ENCODE assay signal across 22 cellular contexts in the genomic region with DNA sequence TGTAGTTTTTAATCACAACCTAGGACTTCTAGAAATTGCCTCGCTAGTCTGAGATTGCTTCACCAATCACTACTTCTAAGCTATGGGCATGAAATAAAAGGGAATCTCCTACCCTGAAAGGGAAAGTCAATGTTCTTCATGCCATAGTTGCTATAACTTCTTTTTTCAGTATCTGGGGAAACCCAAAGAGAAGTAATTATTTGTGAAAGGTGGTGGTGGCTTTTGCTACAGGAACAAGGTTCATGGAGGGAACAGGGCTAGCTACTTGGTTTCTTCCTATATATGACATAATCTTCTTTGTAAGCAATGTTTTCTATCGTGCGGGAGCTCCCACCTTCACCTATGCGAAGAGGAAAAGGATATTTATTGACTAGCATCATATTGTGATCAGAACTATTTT.
"Had no signal": no experiment of that assay in that cellular context is flagged by ENCODE, and none has a peak within 500 bp of the region (broad histone marks: within the 10 kb centered on the region; RNA-seq: fewer than 3 reads in every experiment).

No MANE protein-coding gene starts in this region.

- H3K9me3 Mint-ChIP-seq: dendritic cell treated with granulocyte-macrophage colony-stimulating factor and Interleukin-4, amounts not matched to agents 40 ng/mL and 50 ng/mL, for 4 days; effector memory CD8-positive, alpha-beta T cell; immature natural killer cell; naive thymus-derived CD4-positive, alpha-beta T cell; nephron progenitor cell had no signal

- H3K36me3 Mint-ChIP-seq: immature natural killer cell had no signal

- H3K27ac Mint-ChIP-seq: dendritic cell treated with granulocyte-macrophage colony-stimulating factor and Interleukin-4, amounts not matched to agents 40 ng/mL and 50 ng/mL, for 4 days; effector memory CD8-positive, alpha-beta T cell; immature natural killer cell; naive thymus-derived CD4-positive, alpha-beta T cell; nephron progenitor cell had no signal

- H3K27me3 ChIP-seq: esophagus muscularis mucosa, gastrocnemius medialis, neutrophil, spleen, stomach, transverse colon had no signal

- DNase-seq: effector memory CD8-positive, alpha-beta T cell; gastrocnemius medialis; immature natural killer cell; left cardiac atrium; left ventricle myocardium inferior; naive thymus-derived CD4-positive, alpha-beta T cell; nephron progenitor cell; spleen; stimulated activated CD4-positive, alpha-beta T cell treated with anti-CD3 and anti-CD28 coated beads, Interleukin-15, amount 100 ng/mL, for 24 hours; stimulated activated CD4-positive, alpha-beta T cell treated with anti-CD3 and anti-CD28 coated beads, Interleukin-1b, Interleukin-23, amount 100 ng/mL, for 48 hours; stimulated activated CD4-positive, alpha-beta T cell treated with anti-CD3 and anti-CD28 coated beads, Interleukin-4, amount 100 ng/mL, for 4 hours; stimulated activated naive CD4-positive, alpha-beta T cell; stomach; substantia nigra; transverse colon had no signal

- H3K4me1 Mint-ChIP-seq: immature natural killer cell, nephron progenitor cell had no signal

- H3K4me3 Mint-ChIP-seq: dendritic cell treated with granulocyte-macrophage colony-stimulating factor and Interleukin-4, amounts not matched to agents 40 ng/mL and 50 ng/mL, for 4 days; effector memory CD8-positive, alpha-beta T cell; immature natural killer cell; naive thymus-derived CD4-positive, alpha-beta T cell; nephron progenitor cell had no signal

- H3K4me3 ChIP-seq: esophagus muscularis mucosa, gastrocnemius medialis, left ventricle myocardium inferior, lung, spleen, stomach, thoracic aorta, transverse colon had no signal

- H3K27ac ChIP-seq: epithelial cell of prostate, esophagus muscularis mucosa, gastrocnemius medialis, left ventricle myocardium inferior, neutrophil, spleen, stomach, thoracic aorta, transverse colon had no signal

- ATAC-seq: effector memory CD8-positive, alpha-beta T cell; gastrocnemius medialis; left cardiac atrium; naive thymus-derived CD4-positive, alpha-beta T cell; sciatic nerve had no signal

- H3K27me3 Mint-ChIP-seq: dendritic cell treated with granulocyte-macrophage colony-stimulating factor and Interleukin-4, amounts not matched to agents 40 ng/mL and 50 ng/mL, for 4 days had no signal
